ENCODE assay signal across 13 cellular contexts in genomic region chr1:75765697-75766355, GRCh38. TPM values are rescaled to one million over a fixed set of nuclear protein-coding genes. Genes with fewer than 3 reads are reported as not detected.
DNase-seq lines count a peak whose midpoint lies in the region; ATAC-seq, FAIRE-seq and TF ChIP-seq lines count a peak whose summit lies in the region.
"Had no signal": no experiment of that assay in that cellular context is flagged by ENCODE, and none has a peak within 500 bp of the region (broad histone marks: within the 10 kb centered on the region; RNA-seq: fewer than 3 reads in every experiment).

No MANE protein-coding gene starts in this region.

- no peak for ATAC-seq in GM21423 (IDR thresholded peaks at IDR 0.05; ENCODE audit: unreplicated experiment)
- ATAC-seq in activated naive CD8-positive, alpha-beta T cell treated with anti-CD3 and anti-CD28 coated beads, Interleukin-2, amount 50 U/mL, for 24 hours = no peak

- TF ChIP-seq CTCF in epithelial cell of esophagus (IDR thresholded peaks at IDR 0.05; ENCODE audit: insufficient read depth, low read depth, low read length, missing control alignments) (no peak), osteocyte (IDR thresholded peaks at IDR 0.05) (no peak)

- peaks cover 7% of the 10 kb centered on the region for H3K36me3 Mint-ChIP-seq in osteocyte (ENCODE audit: unreplicated experiment)
- H3K36me3 Mint-ChIP-seq in activated naive CD8-positive, alpha-beta T cell treated with anti-CD3 and anti-CD28 coated beads, Interleukin-2, amount 50 U/mL, for 24 hours (ENCODE audit: low read depth) = peaks cover 6% of the 10 kb centered on the region

- no peak overlapping the region for H3K4me3 Mint-ChIP-seq in osteocyte (ENCODE audit: unreplicated experiment)
- no peak overlapping the region for H3K4me3 Mint-ChIP-seq in activated naive CD8-positive, alpha-beta T cell treated with anti-CD3 and anti-CD28 coated beads, Interleukin-2, amount 50 U/mL, for 24 hours
- H3K4me3 Mint-ChIP-seq: activated T-cell treated with anti-CD3 and anti-CD28 coated beads, Interleukin-2, amount 50 U/mL, for 24 hours had no signal

- no peaks in the 10 kb centered on the region for H3K9me3 Mint-ChIP-seq in osteocyte (ENCODE audit: unreplicated experiment)
- H3K9me3 Mint-ChIP-seq in activated naive CD8-positive, alpha-beta T cell treated with anti-CD3 and anti-CD28 coated beads, Interleukin-2, amount 50 U/mL, for 24 hours = no peaks in the 10 kb centered on the region
- H3K9me3 Mint-ChIP-seq: activated T-cell treated with anti-CD3 and anti-CD28 coated beads, Interleukin-2, amount 50 U/mL, for 24 hours had no signal

- no peaks in the 10 kb centered on the region for H3K27me3 Mint-ChIP-seq in osteocyte (ENCODE audit: unreplicated experiment)
- no peaks in the 10 kb centered on the region for H3K27me3 Mint-ChIP-seq in activated naive CD8-positive, alpha-beta T cell treated with anti-CD3 and anti-CD28 coated beads, Interleukin-2, amount 50 U/mL, for 24 hours
- H3K27me3 Mint-ChIP-seq: activated T-cell treated with anti-CD3 and anti-CD28 coated beads, Interleukin-2, amount 50 U/mL, for 24 hours had no signal

- H3K4me1 Mint-ChIP-seq in osteocyte (ENCODE audit: unreplicated experiment) = peaks cover 13% of the 10 kb centered on the region
- peaks cover 2% of the 10 kb centered on the region for H3K4me1 Mint-ChIP-seq in activated naive CD8-positive, alpha-beta T cell treated with anti-CD3 and anti-CD28 coated beads, Interleukin-2, amount 50 U/mL, for 24 hours

- no peak overlapping the region for H3K4me3 ChIP-seq in epithelial cell of esophagus (ENCODE audit: low read length)
- H3K4me3 ChIP-seq: heart right ventricle had no signal

- peak; percentile 82 for FAIRE-seq in RCC 7860 (lab: Jason Lieb, UNC)
- FAIRE-seq: small intestine had no signal

- H3K27ac Mint-ChIP-seq in osteocyte (ENCODE audit: unreplicated experiment) = peak overlapping the region; percentile 78
- H3K27ac Mint-ChIP-seq in activated naive CD8-positive, alpha-beta T cell treated with anti-CD3 and anti-CD28 coated beads, Interleukin-2, amount 50 U/mL, for 24 hours = no peak overlapping the region
- H3K27ac Mint-ChIP-seq: activated T-cell treated with anti-CD3 and anti-CD28 coated beads, Interleukin-2, amount 50 U/mL, for 24 hours had no signal

- DNase-seq in Daoy (ENCODE audit: low read depth) (peak; percentile 46), RCC 7860 (ENCODE audit: low spot score) (peak; percentile 66), epithelial cell of esophagus (ENCODE audit: low read depth) (peak; percentile 78), osteocyte (ENCODE audit: extremely low spot score, unreplicated experiment) (no peak), NCI-H1048 (lab: John Stamatoyannopoulos, UW) (no peak), DMS114 treated with DMSO at 0.1 percent for 48 hours (lab: John Stamatoyannopoulos, UW; ENCODE audit: unreplicated experiment) (no peak)
- DNase-seq in activated naive CD8-positive, alpha-beta T cell treated with anti-CD3 and anti-CD28 coated beads, Interleukin-2, amount 50 U/mL, for 24 hours = no peak
- DNase-seq: activated T-cell treated with anti-CD3 and anti-CD28 coated beads, Interleukin-2, amount 50 U/mL, for 24 hours; Calu3; heart right ventricle; small intestine had no signal

RNA-seq across cellular contexts. Expression of gene RABGGTB, which starts 20.2 kb away (rescaled TPM):
- 293 and 337 TPM in 2 replicates for total RNA-seq in Daoy (2014; rRNA removed; shearing (Covaris generic))
- total RNA-seq in osteocyte = 59.9 and 62.5 TPM in 2 replicates

RNA-seq across cellular contexts. Expression of gene MSH4, which starts 30.9 kb away (rescaled TPM):
- 0.06 and 0.34 TPM in 2 replicates for total RNA-seq in Daoy (2014; rRNA removed; shearing (Covaris generic))
- total RNA-seq in osteocyte = 0.62 and 0.68 TPM in 2 replicates
- total RNA-seq: mesenteric fat pad had no signal

RNA-seq across cellular contexts. Expression of gene ACADM, which starts 41.3 kb away (rescaled TPM):
- 117 and 149 TPM in 2 replicates for total RNA-seq in Daoy (2014; rRNA removed; shearing (Covaris generic))
- total RNA-seq in osteocyte = 36.2 and 37.1 TPM in 2 replicates

Comparison
In these comparisons a context has a peak if more than half of its experiments do, and no peak if none do; other contexts are left out.
1. DNase-seq: peak in Daoy (single experiment), RCC 7860 (single experiment) and epithelial cell of esophagus (single experiment); none in osteocyte (single experiment), NCI-H1048 (single experiment), activated naive CD8-positive, alpha-beta T cell treated with anti-CD3 and anti-CD28 coated beads, Interleukin-2, amount 50 U/mL, for 24 hours (single experiment) and DMS114 treated with DMSO at 0.1 percent for 48 hours (single experiment).